ENCODE assay signal across 8 cellular contexts in the genomic region with DNA sequence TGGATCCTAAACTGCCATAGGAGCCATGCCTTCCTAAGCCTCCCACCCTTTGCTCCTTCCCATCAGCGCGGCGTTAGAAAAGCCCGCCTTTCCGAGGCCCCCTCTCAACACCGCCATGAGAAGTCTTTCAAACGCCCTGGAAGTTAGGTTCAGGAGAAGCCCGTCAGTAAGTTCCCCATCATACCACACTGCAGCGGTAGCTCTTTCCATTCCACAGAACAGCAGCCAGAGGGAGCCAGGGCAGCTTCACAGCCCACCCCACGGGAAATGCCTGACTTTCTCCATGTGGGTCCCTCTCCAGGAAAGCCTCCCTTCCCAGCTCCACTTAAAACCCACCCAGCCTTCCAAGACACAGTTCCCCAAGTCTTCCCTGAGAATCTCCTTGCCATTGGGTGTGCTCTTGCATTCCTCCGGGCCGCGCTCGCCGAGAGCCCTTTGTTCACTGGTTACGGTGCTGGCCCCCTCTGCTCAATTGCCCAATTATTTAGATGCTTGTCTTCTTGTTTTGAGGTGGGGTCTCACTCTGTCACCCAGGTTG. TPM values are rescaled to one million over a fixed set of nuclear protein-coding genes. Genes with fewer than 3 reads are reported as not detected.
A peak's percentile ranks its signal among the peaks of the same experiment; 100 is the strongest.
DNase-seq lines count a peak whose midpoint lies in the region; ATAC-seq and TF ChIP-seq lines count a peak whose summit lies in the region.

No MANE protein-coding gene starts in this region.

- no peaks in the 10 kb centered on the region for H3K79me2 ChIP-seq in Loucy (ENCODE audit: insufficient read depth, low read length)

- POLR2A ChIA-PET in BJ (lab: Charles Lee): no interaction called here

- peak overlapping the region; percentile 85 for H3K4me2 ChIP-seq in Loucy (ENCODE audit: low read depth, low read length, poor library complexity, severe bottlenecking)

- CTCF ChIA-PET in BJ (lab: Yijun Ruan, JAX): interaction anchor here (1.3 to 2.1 kb wide), 8 partner anchors 9 to 104 kb away, joined by 4 to 11 read pairs (median 5); a partner anchor contains a TSS

- H3K9me3 Mint-ChIP-seq in dendritic cell treated with granulocyte-macrophage colony-stimulating factor and Interleukin-4, amounts not matched to agents 40 ng/mL and 50 ng/mL, for 4 days: no peaks in the 10 kb centered on the region
- no peaks in the 10 kb centered on the region for H3K9me3 Mint-ChIP-seq in naive B cell

- H3K36me3 ChIP-seq in BJ (ENCODE audit: control insufficient read depth, insufficient read depth, low read length) (no peaks in the 10 kb centered on the region), Loucy (ENCODE audit: insufficient read depth, low read length) (no peaks in the 10 kb centered on the region)

- peak overlapping the region; percentile 61 for H3K4me3 Mint-ChIP-seq in dendritic cell treated with granulocyte-macrophage colony-stimulating factor and Interleukin-4, amounts not matched to agents 40 ng/mL and 50 ng/mL, for 4 days
- H3K4me3 Mint-ChIP-seq in naive B cell: peak overlapping the region; percentile 43 to 90 (median 77)

- no peaks in the 10 kb centered on the region for H3K27me3 ChIP-seq in BJ (ENCODE audit: control insufficient read depth, insufficient read depth, low read length)
- no peaks in the 10 kb centered on the region for H3K27me3 ChIP-seq in Loucy (ENCODE audit: insufficient read depth, low read length, poor library complexity, severe bottlenecking)

- H3K4me1 ChIP-seq in Loucy (ENCODE audit: insufficient read depth, low read length, poor library complexity, severe bottlenecking): peaks cover 28% of the 10 kb centered on the region

- intact Hi-C loops in dendritic cell treated with granulocyte-macrophage colony-stimulating factor and Interleukin-4, amounts not matched to agents 40 ng/mL and 50 ng/mL, for 4 days (cut with micrococcal nuclease): no loop called here

- no peaks in the 10 kb centered on the region for H3K9me2 ChIP-seq in Loucy (replicated peaks; ENCODE audit: low read depth, low read length)

- peak overlapping the region; percentile 91 for H3K27ac Mint-ChIP-seq in dendritic cell treated with granulocyte-macrophage colony-stimulating factor and Interleukin-4, amounts not matched to agents 40 ng/mL and 50 ng/mL, for 4 days
- H3K27ac Mint-ChIP-seq in naive B cell: peak overlapping the region in 5 of 6 donors; percentile 18 to 85 (median 77)

- DNase-seq in BJ (ENCODE audit: low read depth): no peak
- no peak for DNase-seq in naive B cell
- no peak for DNase-seq in NCI-H1436 treated with DMSO at 0.1 percent for 48 hours (lab: John Stamatoyannopoulos, UW)
- no peak for DNase-seq in inferior parietal cortex (ENCODE audit: extremely low spot score)
- DNase-seq in cortex of kidney (lab: John Stamatoyannopoulos, UW): no peak
- no peak for DNase-seq in NAMALWA (ENCODE audit: low spot score)

- H3K4me3 ChIP-seq in BJ (ENCODE audit: low read depth, low read length): no peak overlapping the region
- H3K4me3 ChIP-seq in Loucy (ENCODE audit: low read length, poor library complexity, severe bottlenecking): peak overlapping the region; percentile 66

- H3K36me3 Mint-ChIP-seq in dendritic cell treated with granulocyte-macrophage colony-stimulating factor and Interleukin-4, amounts not matched to agents 40 ng/mL and 50 ng/mL, for 4 days (ENCODE audit: low read depth): peaks cover 24% of the 10 kb centered on the region
- no peaks in the 10 kb centered on the region for H3K36me3 Mint-ChIP-seq in naive B cell

- no peaks in the 10 kb centered on the region for H3K27me3 Mint-ChIP-seq in dendritic cell treated with granulocyte-macrophage colony-stimulating factor and Interleukin-4, amounts not matched to agents 40 ng/mL and 50 ng/mL, for 4 days
- peaks cover 0 to 5% (median 5%) of the 10 kb centered on the region in 3 donors for H3K27me3 Mint-ChIP-seq in naive B cell

- TF ChIP-seq CTCF in BJ (IDR thresholded peaks at IDR 0.05; ENCODE audit: insufficient read depth, low read depth, low read length): 0 out of 2 replicates have a peak, but pooled peaks have one; percentile 41
- peak; percentile 35 for TF ChIP-seq CTCF in Loucy (conservative IDR thresholded peaks at IDR 0.05; ENCODE audit: low read length)

- no peak for ATAC-seq in naive B cell (ENCODE audit: low read depth in 2 of 2)

- no peaks in the 10 kb centered on the region for H4K20me1 ChIP-seq in Loucy (ENCODE audit: insufficient read depth, low read length, poor library complexity, severe bottlenecking)

- peak overlapping the region; percentile 61 for H3K9ac ChIP-seq in Loucy (ENCODE audit: low read depth, low read length, poor library complexity, severe bottlenecking)

- H3K9me3 ChIP-seq in Loucy (ENCODE audit: insufficient read depth, low read depth, low read length): no peaks in the 10 kb centered on the region

- H3F3A ChIP-seq in Loucy (ENCODE audit: low read depth): peaks cover 3% of the 10 kb centered on the region; the same call in 1 of the 2 replicates

- peaks cover 63% of the 10 kb centered on the region for H3K4me1 Mint-ChIP-seq in dendritic cell treated with granulocyte-macrophage colony-stimulating factor and Interleukin-4, amounts not matched to agents 40 ng/mL and 50 ng/mL, for 4 days (ENCODE audit: low read depth)
- H3K4me1 Mint-ChIP-seq in naive B cell: peaks cover 34 to 42% (median 37%) of the 10 kb centered on the region in 3 donors

- peak overlapping the region; percentile 82 for H2AFZ ChIP-seq in Loucy (ENCODE audit: low read length)

RNA-seq across cellular contexts. Expression of a gene that starts 28.7 kb away (rescaled TPM):
- polyA plus RNA-seq in BJ (2011; rRNA removed) (4.9 and 6.6 TPM in 2 replicates), naive B cell (ENCODE audit: low read depth in 6 of 6) (1 to 10 TPM in 5 of 6 donors, under 1 TPM in 1; 0.89 to 3.1 (median 1.3) TPM)
- 5.0 and 5.6 TPM in 2 replicates for polyA minus RNA-seq in BJ (2011; rRNA and poly(A)+ RNA removed)

RNA-seq across cellular contexts. Expression of a gene that starts 44.9 kb away (rescaled TPM):
- polyA plus RNA-seq in BJ (2011; rRNA removed): 77.0 and 111 TPM in 2 replicates
- 62.9 and 67.3 TPM in 2 replicates for polyA minus RNA-seq in BJ (2011; rRNA and poly(A)+ RNA removed)
- polyA plus RNA-seq in naive B cell (ENCODE audit: low read depth in 6 of 6): 10 to 100 TPM; 29.5 to 41.4 (median 38.2) TPM

RNA-seq across cellular contexts. Expression of a gene that starts 56.0 kb away (rescaled TPM):
- 0.05 TPM in 1 of 2 replicates, not detected in the other for polyA plus RNA-seq in BJ (2011; rRNA removed)
- not detected in 2 replicates for polyA minus RNA-seq in BJ (2011; rRNA and poly(A)+ RNA removed)
- not detected for polyA plus RNA-seq in naive B cell (ENCODE audit: low read depth in 6 of 6)
